23 cellular contexts compared by ENCODE assay signal in the genomic region with DNA sequence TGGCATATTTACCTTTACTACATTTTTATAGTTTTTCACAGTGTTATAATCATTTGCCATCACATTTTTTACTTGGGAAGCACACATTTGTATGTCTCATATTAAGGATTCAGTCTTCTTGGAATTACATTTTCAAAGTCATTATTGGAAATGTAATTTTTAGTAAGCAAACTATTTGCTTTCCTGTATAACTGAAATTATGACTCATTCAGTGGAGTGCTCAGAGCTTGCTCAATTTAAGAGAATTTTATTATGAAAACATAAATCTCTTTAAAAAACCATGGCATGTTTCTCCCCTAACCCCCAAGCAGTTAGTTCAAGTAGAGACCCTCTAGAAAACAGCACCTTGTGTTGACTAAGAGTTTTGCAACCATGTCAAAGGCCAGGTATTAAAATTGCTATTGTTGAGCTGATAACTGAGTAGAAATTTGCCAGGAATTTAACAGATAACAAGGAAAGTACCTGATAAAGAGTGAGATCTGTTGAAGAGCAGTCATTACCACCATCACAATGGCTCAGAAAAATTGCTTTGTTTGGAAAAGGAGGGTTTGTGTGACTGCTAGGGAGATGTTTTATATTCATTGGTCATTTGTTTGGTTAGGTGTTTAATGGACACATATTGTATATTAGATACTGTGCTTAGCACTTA.
A peak's percentile ranks its signal among the peaks of the same experiment; 100 is the strongest.
DNase-seq lines count a peak whose midpoint lies in the region; ATAC-seq and TF ChIP-seq lines count a peak whose summit lies in the region.
"Had no signal": no experiment of that assay in that cellular context is flagged by ENCODE, and none has a peak within 500 bp of the region (broad histone marks: within the 10 kb centered on the region; RNA-seq: fewer than 3 reads in every experiment).

No MANE protein-coding gene starts in this region.

- DNase-seq in MCF 10A (ENCODE audit: unreplicated experiment) (peak; percentile 40), breast epithelium (ENCODE audit: low spot score in 2 of 2) (no peak), PC-3 (peak; percentile 63), fibroblast of mammary gland (ENCODE audit: low read depth) (peak; percentile 24), inferior parietal cortex (ENCODE audit: extremely low spot score) (no peak), stomach (no peak)
- DNase-seq in stimulated activated naive CD4-positive, alpha-beta T cell treated with Interleukin-2 at 50 U/mL for 16 hours (lab: John Stamatoyannopoulos, UW): no peak
- DNase-seq: activated CD4-positive, alpha-beta T cell treated with anti-CD3 and anti-CD28 coated beads, Interleukin-2, amount 50 U/mL, for 48 hours; activated CD4-positive, CD25-positive, alpha-beta regulatory T cell treated with anti-CD3 and anti-CD28 coated beads, Interleukin-2, amount 50 U/mL, for 72 hours; activated naive CD4-positive, alpha-beta T cell; activated T-cell treated with anti-CD3 and anti-CD28 coated beads, Interleukin-2, amount 50 U/mL, for 48 hours; kidney; left ventricle myocardium superior; NCI-H187; NCI-H524; Right ventricle myocardium superior; stimulated activated CD4-positive, alpha-beta T cell treated with anti-CD3 and anti-CD28 coated beads, Interleukin-12 subunit alpha, Interleukin-12 subunit beta, amount 100 ng/mL, for 4 hours; stimulated activated CD4-positive, alpha-beta T cell treated with anti-CD3 and anti-CD28 coated beads, Interleukin-2, amount 100 ng/mL, for 48 hours; tibial artery had no signal

- BruUV-seq in MCF 10A (replicated peaks; lab: Mats Ljungman, UMichigan): no TSS peak
- BruUV-seq in PC-3 (replicated peaks; lab: Mats Ljungman, UMichigan): TSS peak; percentile 75

- H3K79me2 ChIP-seq in PC-3 (ENCODE audit: low read length): no peaks in the 10 kb centered on the region

- H3K4me1 ChIP-seq in breast epithelium (no peaks in the 10 kb centered on the region), PC-3 (ENCODE audit: insufficient read depth, low read length) (peaks cover 36% of the 10 kb centered on the region), skeletal muscle satellite cell (ENCODE audit: control insufficient read depth, insufficient read depth, low read length) (peaks cover 35% of the 10 kb centered on the region), stomach (no peaks in the 10 kb centered on the region)
- H3K4me1 ChIP-seq: right atrium auricular region, tibial artery had no signal

- H3K27me3 ChIP-seq in breast epithelium (no peaks in the 10 kb centered on the region), PC-3 (ENCODE audit: low read length) (no peaks in the 10 kb centered on the region), skeletal muscle satellite cell (ENCODE audit: control insufficient read depth, insufficient read depth, low read length) (no peaks in the 10 kb centered on the region), stomach (no peaks in the 10 kb centered on the region)
- H3K27me3 ChIP-seq: right atrium auricular region, tibial artery had no signal

- no peaks in the 10 kb centered on the region for H3K27me3 Mint-ChIP-seq in MCF 10A (ENCODE audit: insufficient read depth, unreplicated experiment)
- H3K27me3 Mint-ChIP-seq: brain, IgD-negative memory B cell had no signal

- H3K9me3 ChIP-seq in breast epithelium: no peaks in the 10 kb centered on the region
- no peaks in the 10 kb centered on the region for H3K9me3 ChIP-seq in PC-3 (ENCODE audit: low read length)
- no peaks in the 10 kb centered on the region for H3K9me3 ChIP-seq in skeletal muscle satellite cell (replicated peaks; ENCODE audit: low read length)
- no peaks in the 10 kb centered on the region for H3K9me3 ChIP-seq in stomach
- H3K9me3 ChIP-seq: right atrium auricular region, tibial artery had no signal

- H3K9me2 ChIP-seq in PC-3 (replicated peaks; ENCODE audit: low read length): no peaks in the 10 kb centered on the region

- H3K27ac Mint-ChIP-seq in MCF 10A (ENCODE audit: low read depth, unreplicated experiment): peak overlapping the region; percentile 78
- H3K27ac Mint-ChIP-seq: brain, IgD-negative memory B cell had no signal

- peak; percentile 66 for ATAC-seq in PC-3
- ATAC-seq: left ventricle myocardium superior had no signal

- TF ChIP-seq CTCF in MCF 10A (IDR thresholded peaks at IDR 0.05; ENCODE audit: unreplicated experiment) (no peak), breast epithelium (IDR thresholded peaks at IDR 0.05) (no peak), PC-3 (conservative IDR thresholded peaks at IDR 0.05; ENCODE audit: low read depth, low read length) (no peak), fibroblast of mammary gland (conservative IDR thresholded peaks at IDR 0.05; ENCODE audit: control insufficient read depth, insufficient read depth, low read depth, low read length) (no peak), stomach (IDR thresholded peaks at IDR 0.05) (no peak)

- TF ChIP-seq EP300 in stomach (IDR thresholded peaks at IDR 0.05): no peak

- intact Hi-C loops in MCF 10A (cut with micrococcal nuclease): loop anchor here (10.0 kb wide), 1 partner anchor 326 kb away; no protein-coding TSS in a partner anchor
- intact Hi-C loops in breast epithelium (cut with DNase I; ENCODE audit: low total_unique reads): no loop called here
- intact Hi-C loops in PC-3 (cut with micrococcal nuclease): loop anchor here (1.0 kb wide), 1 partner anchor 85 kb away; no protein-coding TSS in a partner anchor
- intact Hi-C loops in stomach (cut with DNase I; ENCODE audit: low total_unique reads): no loop called here

- peaks cover 3% of the 10 kb centered on the region for H3K9me3 Mint-ChIP-seq in MCF 10A (ENCODE audit: unreplicated experiment)

- H3F3A ChIP-seq in PC-3 (ENCODE audit: low read length, unreplicated experiment): no peaks in the 10 kb centered on the region

- H4K20me1 ChIP-seq in PC-3 (ENCODE audit: low read length): no peaks in the 10 kb centered on the region

- no peak overlapping the region for H3K4me3 Mint-ChIP-seq in MCF 10A (ENCODE audit: unreplicated experiment)
- H3K4me3 Mint-ChIP-seq: brain, IgD-negative memory B cell had no signal

- H3K4me3 ChIP-seq in breast epithelium (no peak overlapping the region), PC-3 (ENCODE audit: low read length) (peak overlapping the region; percentile 1; the same call in 1 of the 2 replicates), fibroblast of mammary gland (ENCODE audit: control insufficient read depth, low read depth, low read length) (no peak overlapping the region), skeletal muscle satellite cell (ENCODE audit: low read length) (no peak overlapping the region), stomach (no peak overlapping the region)
- H3K4me3 ChIP-seq: right atrium auricular region, tibial artery had no signal

- CTCF ChIA-PET in MCF 10A (lab: Yijun Ruan, JAX): interaction anchor here (0.6 to 0.7 kb wide), 3 partner anchors 81 to 862 kb away, joined by 3 to 7 read pairs (median 3); no protein-coding TSS in a partner anchor
- CTCF ChIA-PET in PC-3 (lab: Charles Lee): no interaction called here

- no peak overlapping the region for H3K27ac ChIP-seq in breast epithelium
- H3K27ac ChIP-seq in PC-3 (ENCODE audit: low read length): peak overlapping the region; percentile 64
- H3K27ac ChIP-seq in stomach: no peak overlapping the region
- H3K27ac ChIP-seq: right atrium auricular region, tibial artery had no signal

- no peak for TF ChIP-seq POLR2A in breast epithelium (IDR thresholded peaks at IDR 0.05)
- TF ChIP-seq POLR2A in stomach (IDR thresholded peaks at IDR 0.05): no peak

- peaks cover 28% of the 10 kb centered on the region for H3K4me1 Mint-ChIP-seq in MCF 10A (ENCODE audit: insufficient read depth, unreplicated experiment)
- H3K4me1 Mint-ChIP-seq: IgD-negative memory B cell had no signal

- POLR2A ChIA-PET in MCF 10A (lab: Yijun Ruan, JAX): interaction anchor here (1.2 kb wide), 1 partner anchor 494 kb away, joined by 3 read pairs; no protein-coding TSS in a partner anchor
- POLR2A ChIA-PET in PC-3 (lab: Charles Lee; ENCODE audit: unreplicated experiment): no interaction called here

- H3K4me2 ChIP-seq in PC-3 (ENCODE audit: low read length) (peak overlapping the region; percentile 42), skeletal muscle satellite cell (ENCODE audit: low read length) (peak overlapping the region; percentile 33)

- H3K36me3 ChIP-seq in breast epithelium (no peaks in the 10 kb centered on the region), PC-3 (ENCODE audit: low read depth, low read length) (no peaks in the 10 kb centered on the region), skeletal muscle satellite cell (ENCODE audit: insufficient read depth, low read length) (no peaks in the 10 kb centered on the region), stomach (no peaks in the 10 kb centered on the region)
- H3K36me3 ChIP-seq: right atrium auricular region, tibial artery had no signal

- H3K36me3 Mint-ChIP-seq in MCF 10A (ENCODE audit: insufficient read depth, unreplicated experiment): no peaks in the 10 kb centered on the region
- H3K36me3 Mint-ChIP-seq: brain, IgD-negative memory B cell had no signal

- peak overlapping the region; percentile 22; the same call in 1 of the 2 replicates for H3K9ac ChIP-seq in PC-3 (ENCODE audit: low read length)
- peak overlapping the region; percentile 7 for H3K9ac ChIP-seq in skeletal muscle satellite cell (ENCODE audit: low read depth, low read length)

- 0 out of 2 replicates have a peak overlapping the region, but pooled peaks have one; percentile 2 for H2AFZ ChIP-seq in PC-3 (ENCODE audit: low read length)

Comparison
In these comparisons a context has a peak if more than half of its experiments do, and no peak if none do; other contexts are left out.
1. DNase-seq: peak in MCF 10A (single experiment), PC-3 (single experiment) and fibroblast of mammary gland (single experiment); none in breast epithelium (0 of 2), stimulated activated naive CD4-positive, alpha-beta T cell treated with Interleukin-2 at 50 U/mL for 16 hours (single experiment), inferior parietal cortex (single experiment) and stomach (single experiment).
2. intact Hi-C loops: an anchor here in MCF 10A (10.0 kb wide) and PC-3 (1.0 kb wide); none called in breast epithelium and stomach.